In genomic region chr1:244230470-244230869, GRCh38 we compare ENCODE assay signal across 17 cellular contexts.
DNase-seq lines count a peak whose midpoint lies in the region; ATAC-seq and TF ChIP-seq lines count a peak whose summit lies in the region.
"Had no signal": no experiment of that assay in that cellular context is flagged by ENCODE, and none has a peak within 500 bp of the region (broad histone marks: within the 10 kb centered on the region; RNA-seq: fewer than 3 reads in every experiment).

No MANE protein-coding gene starts in this region.

- H3K4me3 ChIP-seq in PC-3 (ENCODE audit: low read length) (no peak overlapping the region), neuronal stem cell (ENCODE audit: low read length in 2 of 2) (no peak overlapping the region), gastrocnemius medialis (no peak overlapping the region)
- H3K4me3 ChIP-seq: GM12878, HAP-1 had no signal

- H3K14ac ChIP-seq in neuronal stem cell (ENCODE audit: low read length), result no peak overlapping the region

- TF ChIP-seq CTCF in PC-3 (conservative IDR thresholded peaks at IDR 0.05; ENCODE audit: low read depth, low read length) (no peak), gastrocnemius medialis (IDR thresholded peaks at IDR 0.05 in 4 of 5, conservative IDR thresholded peaks at IDR 0.05 in 1 of 5) (no peak)

- H4K8ac ChIP-seq in neuronal stem cell (ENCODE audit: low read depth, low read length), result no peak overlapping the region

- H3K23ac ChIP-seq in neuronal stem cell (ENCODE audit: low read depth, low read length, poor library complexity), result no peak overlapping the region

- H2AK5ac ChIP-seq in neuronal stem cell (ENCODE audit: low read depth, low read length), result peak overlapping the region; percentile 76

- H3K79me2 ChIP-seq in PC-3 (ENCODE audit: low read length), result no peaks in the 10 kb centered on the region

- no peak overlapping the region for H2BK120ac ChIP-seq in neuronal stem cell (ENCODE audit: low read depth, low read length)

- ATAC-seq in PC-3, result no peak
- no peak for ATAC-seq in gastrocnemius medialis
- no peak for ATAC-seq in GM18511 (IDR thresholded peaks at IDR 0.05; ENCODE audit: unreplicated experiment)
- ATAC-seq: GM12878 had no signal

- H2AFZ ChIP-seq in PC-3 (ENCODE audit: low read length), result no peak overlapping the region
- no peak overlapping the region for H2AFZ ChIP-seq in neuronal stem cell (ENCODE audit: low read length)

- no peak for TF ChIP-seq POLR2A in gastrocnemius medialis (IDR thresholded peaks at IDR 0.05)

- POLR2A ChIA-PET in PC-3 (lab: Charles Lee; ENCODE audit: unreplicated experiment), result no interaction called here

- H3K4me2 ChIP-seq in PC-3 (ENCODE audit: low read length) (peak overlapping the region; percentile 93), neuronal stem cell (ENCODE audit: insufficient read depth, low read length, poor library complexity, severe bottlenecking) (no peak overlapping the region)

- H3K9ac ChIP-seq in PC-3 (ENCODE audit: low read length) (no peak overlapping the region), neuronal stem cell (ENCODE audit: low read depth, low read length, poor library complexity) (no peak overlapping the region)

- H2BK12ac ChIP-seq in neuronal stem cell (ENCODE audit: low read length), result no peak overlapping the region

- no peak overlapping the region for H2BK5ac ChIP-seq in neuronal stem cell (ENCODE audit: low read length)

- H3K27me3 ChIP-seq in PC-3 (ENCODE audit: low read length), result no peaks in the 10 kb centered on the region
- H3K27me3 ChIP-seq in neuronal stem cell (ENCODE audit: control insufficient read depth in 3 of 3, insufficient read depth in 3 of 3, low read depth in 1 of 3, low read length in 3 of 3), result no peaks in the 10 kb centered on the region
- no peaks in the 10 kb centered on the region for H3K27me3 ChIP-seq in gastrocnemius medialis

- intact Hi-C loops in PC-3 (cut with micrococcal nuclease), result loop anchor here (5.0 kb wide), 2 partner anchors 68 to 183 kb away; no protein-coding TSS in a partner anchor
- intact Hi-C loops in gastrocnemius medialis (cut with DNase I; ENCODE audit: low total_unique reads), result loop anchor here (5.0 to 10.0 kb wide), 3 partner anchors 42 to 976 kb away; partner anchors contain the start of genes CEP170 and SDCCAG8

- H3K79me1 ChIP-seq in neuronal stem cell (ENCODE audit: low read depth, low read length), result no peaks in the 10 kb centered on the region

- no peaks in the 10 kb centered on the region for H3K9me2 ChIP-seq in PC-3 (replicated peaks; ENCODE audit: low read length)

- H3K18ac ChIP-seq in neuronal stem cell (ENCODE audit: low read length), result peak overlapping the region; percentile 62

- peak overlapping the region; percentile 84 for H2BK15ac ChIP-seq in neuronal stem cell (ENCODE audit: low read length)

- no peak overlapping the region for H4K91ac ChIP-seq in neuronal stem cell (ENCODE audit: low read depth, low read length, poor library complexity)

- peak; percentile 14 for DNase-seq in activated effector memory CD4-positive, alpha-beta T cell treated with anti-CD3 and anti-CD28 coated beads, Interleukin-2, amount 50 U/mL, for 16 hours
- DNase-seq in activated effector memory CD4-positive, alpha-beta T cell treated with Interleukin-2 at 50 U/mL for 16 hours, result no peak
- DNase-seq in PC-3, result no peak
- no peak for DNase-seq in neuronal stem cell (ENCODE audit: low spot score)
- DNase-seq in gastrocnemius medialis, result no peak
- no peak for DNase-seq in EL
- DNase-seq in kidney tubule cell (ENCODE audit: low spot score), result no peak
- DNase-seq: ACHN; CD4-positive, alpha-beta memory T cell; COR-L47; DMS79 treated with DMSO at 0.1 percent for 48 hours; GDM1; GOT3 had no signal

- no peaks in the 10 kb centered on the region for H3K36me3 ChIP-seq in PC-3 (ENCODE audit: low read depth, low read length)
- no peaks in the 10 kb centered on the region for H3K36me3 ChIP-seq in neuronal stem cell (replicated peaks in 1 of 2; ENCODE audit: control insufficient read depth in 2 of 2, insufficient read depth in 2 of 2, low read length in 2 of 2)
- no peaks in the 10 kb centered on the region for H3K36me3 ChIP-seq in gastrocnemius medialis
- H3K36me3 ChIP-seq: HAP-1 had no signal

- H3K4ac ChIP-seq in neuronal stem cell (ENCODE audit: low read length), result no peak overlapping the region

- no TSS peak for BruUV-seq in PC-3 (replicated peaks; lab: Mats Ljungman, UMichigan)

- no peaks in the 10 kb centered on the region for H3F3A ChIP-seq in PC-3 (ENCODE audit: low read length, unreplicated experiment)

- H3K4me1 ChIP-seq in PC-3 (ENCODE audit: insufficient read depth, low read length) (peaks cover 37% of the 10 kb centered on the region), neuronal stem cell (ENCODE audit: control insufficient read depth in 2 of 2, insufficient read depth in 1 of 2, low read depth in 1 of 2, low read length in 2 of 2) (peaks cover 6 to 10% of the 10 kb centered on the region in 2 donors), gastrocnemius medialis (peaks cover 15 to 23% of the 10 kb centered on the region in 2 donors)
- H3K4me1 ChIP-seq: HAP-1 had no signal

- H3K27ac ChIP-seq in PC-3 (ENCODE audit: low read length) (no peak overlapping the region), neuronal stem cell (replicated peaks; ENCODE audit: low read length) (no peak overlapping the region), gastrocnemius medialis (peak overlapping the region; percentile 85 to 94 (median 92))
- H3K27ac ChIP-seq: 22Rv1 had no signal

- in situ Hi-C loops in gastrocnemius medialis (cut with MboI; ENCODE audit: low sequenced_read_pairs in 4 of 4), result loop anchor here in 1 of 4 donors (25.0 kb wide), 1 partner anchor 168 kb away; the partner anchor contains the start of gene ZBTB18

- CTCF ChIA-PET in PC-3 (lab: Charles Lee), result no interaction called here

- no CpG with 5 or more reads among the region's 9 CpGs for WGBS in neuronal stem cell (ENCODE audit: extremely low coverage in 2 of 2, insufficient read length in 2 of 2, insufficient replicate concordance in 1 of 2), 2 donors

- H4K20me1 ChIP-seq in PC-3 (ENCODE audit: low read length), result no peaks in the 10 kb centered on the region

- H3K9me3 ChIP-seq in PC-3 (ENCODE audit: low read length) (no peaks in the 10 kb centered on the region), neuronal stem cell (replicated peaks in 1 of 2; ENCODE audit: control insufficient read depth in 2 of 2, insufficient read depth in 1 of 2, low read depth in 1 of 2, low read length in 2 of 2) (no peaks in the 10 kb centered on the region), gastrocnemius medialis (no peaks in the 10 kb centered on the region)
- H3K9me3 ChIP-seq: HAP-1 had no signal

Comparison
In these comparisons a context has a peak if more than half of its experiments do, and no peak if none do; other contexts are left out.
1. H3K27ac ChIP-seq: peak in gastrocnemius medialis (4 of 4); none in PC-3 (single experiment) and neuronal stem cell (single experiment).